12 cellular contexts compared by ENCODE assay signal in genomic region chr21:36005018-36005417, GRCh38. TPM values are rescaled to one million over a fixed set of nuclear protein-coding genes. Genes with fewer than 3 reads are reported as not detected.
DNase-seq lines count a peak whose midpoint lies in the region; ATAC-seq lines count a peak whose summit lies in the region.
"Had no signal": no experiment of that assay in that cellular context is flagged by ENCODE, and none has a peak within 500 bp of the region (broad histone marks: within the 10 kb centered on the region; RNA-seq: fewer than 3 reads in every experiment).

No MANE protein-coding gene starts in this region.

- no peaks in the 10 kb centered on the region for H3K9me3 ChIP-seq in mesenchymal stem cell (ENCODE audit: control insufficient read depth, low read length)

- H2BK15ac ChIP-seq in mesenchymal stem cell (ENCODE audit: low read depth, poor library complexity, severe bottlenecking), result no peak overlapping the region

- no peak overlapping the region for H3K18ac ChIP-seq in mesenchymal stem cell (ENCODE audit: low read depth in 1 of 2, low read length in 2 of 2)

- ATAC-seq in HG02571 (IDR thresholded peaks at IDR 0.05; ENCODE audit: unreplicated experiment) (no peak), GM18873 (IDR thresholded peaks at IDR 0.05; ENCODE audit: low FRiP score, unreplicated experiment) (no peak)
- ATAC-seq: foreskin keratinocyte; stimulated activated memory B cell treated with anti-CD40 and anti-IgM and Interleukin-4, amounts not matched to agents 10 μg/mL and 1 μg/mL and 100 μg/mL, for 72 hours had no signal

- in situ Hi-C loops in Caki2 (cut with HindIII; ENCODE audit: low pct_unique_long_range_greater_than_20kb, low sequenced_read_pairs), result no loop called here

- H3K36me3 ChIP-seq in mesenchymal stem cell (ENCODE audit: control insufficient read depth in 1 of 2, insufficient read depth in 2 of 2, low read depth in 1 of 2, low read length in 2 of 2), result no peaks in the 10 kb centered on the region

- H3K4me3 ChIP-seq in mesenchymal stem cell (ENCODE audit: insufficient read depth in 1 of 2, low read depth in 1 of 2, low read length in 2 of 2), result peak overlapping the region in 1 of 2 experiments; percentile 54

- H3K27ac ChIP-seq in mesenchymal stem cell (ENCODE audit: low read length, poor library complexity, severe bottlenecking), result no peak overlapping the region
- H3K27ac ChIP-seq: foreskin keratinocyte had no signal

- H3K4ac ChIP-seq in mesenchymal stem cell (ENCODE audit: low read depth in 1 of 2, low read length in 2 of 2), result no peak overlapping the region

- H2BK120ac ChIP-seq in mesenchymal stem cell (ENCODE audit: low read depth, low read length), result no peak overlapping the region

- peak overlapping the region; percentile 31 for H3K9ac ChIP-seq in mesenchymal stem cell (ENCODE audit: low read length)

- no peak overlapping the region for H4K8ac ChIP-seq in mesenchymal stem cell (ENCODE audit: low read length)

- no peaks in the 10 kb centered on the region for H3K79me1 ChIP-seq in mesenchymal stem cell (replicated peaks; ENCODE audit: low read length, poor library complexity, severe bottlenecking)

- H2AK5ac ChIP-seq in mesenchymal stem cell (ENCODE audit: low read length, severe bottlenecking), result no peak overlapping the region

- no peak overlapping the region for H3K23ac ChIP-seq in mesenchymal stem cell (ENCODE audit: low read length in 2 of 2)

- no peaks in the 10 kb centered on the region for H3K4me1 ChIP-seq in mesenchymal stem cell (ENCODE audit: control insufficient read depth, insufficient read depth, low read depth, low read length)
- H3K4me1 ChIP-seq: foreskin keratinocyte had no signal

- H2BK12ac ChIP-seq in mesenchymal stem cell (ENCODE audit: low read length in 2 of 2), result no peak overlapping the region

- no peak overlapping the region for H4K91ac ChIP-seq in mesenchymal stem cell (ENCODE audit: low read length)

- no peak overlapping the region for H3K4me2 ChIP-seq in mesenchymal stem cell (ENCODE audit: low read length, poor library complexity, severe bottlenecking)

- H2BK5ac ChIP-seq in mesenchymal stem cell (ENCODE audit: low read depth, low read length, poor library complexity, severe bottlenecking), result no peak overlapping the region

- DNase-seq in Caki2 (ENCODE audit: low read depth), result peak; percentile 86
- peak; percentile 50 for DNase-seq in M059J (ENCODE audit: low read depth)
- peak; percentile 90 for DNase-seq in T1000 (lab: John Stamatoyannopoulos, UW)
- DNase-seq in mesenchymal stem cell, result no peak
- DNase-seq in HuH-7.5 (ENCODE audit: low spot score), result no peak
- no peak for DNase-seq in NCI-H2227 treated with DMSO at 0.1 percent for 48 hours (lab: John Stamatoyannopoulos, UW)
- DNase-seq: activated T-cell treated with anti-CD3 and anti-CD28 coated beads, Interleukin-2, amount 50 U/mL, for 1 hour; dermis blood vessel endothelial cell; foreskin keratinocyte had no signal

- H3K14ac ChIP-seq in mesenchymal stem cell (ENCODE audit: low read length in 2 of 2), result no peak overlapping the region

- H3K27me3 ChIP-seq in mesenchymal stem cell (ENCODE audit: control insufficient read depth in 1 of 2, insufficient read depth in 1 of 2, low read length in 2 of 2), result no peaks in the 10 kb centered on the region

- WGBS in mesenchymal stem cell, result 86% methylated on average over 13 of the region's 17 CpGs

- no peak overlapping the region for H2AFZ ChIP-seq in mesenchymal stem cell (ENCODE audit: low read depth, low read length)

RNA-seq across cellular contexts. Expression of gene SETD4, which starts 55.3 kb away (rescaled TPM):
- 18.1 and 26.4 TPM in 2 replicates for total RNA-seq in Caki2 (2014; rRNA removed; shearing (Covaris generic); ENCODE audit: low replicate concordance)
- 16.7 and 20.1 TPM in 2 replicates for total RNA-seq in M059J (2014; rRNA removed; shearing (Covaris generic))
- polyA plus RNA-seq in mesenchymal stem cell (2013, experiment 1 of 2), result 10.5 TPM
- polyA plus RNA-seq in mesenchymal stem cell (2013, experiment 2 of 2), result 10.3 TPM

Comparison
In these comparisons a context has a peak if more than half of its experiments do, and no peak if none do; other contexts are left out.
1. DNase-seq: peak in Caki2 (single experiment), M059J (single experiment) and T1000 (single experiment); none in mesenchymal stem cell (single experiment), HuH-7.5 (single experiment) and NCI-H2227 treated with DMSO at 0.1 percent for 48 hours (single experiment).